ENCODE assay signal across 9 cellular contexts in the genomic region with DNA sequence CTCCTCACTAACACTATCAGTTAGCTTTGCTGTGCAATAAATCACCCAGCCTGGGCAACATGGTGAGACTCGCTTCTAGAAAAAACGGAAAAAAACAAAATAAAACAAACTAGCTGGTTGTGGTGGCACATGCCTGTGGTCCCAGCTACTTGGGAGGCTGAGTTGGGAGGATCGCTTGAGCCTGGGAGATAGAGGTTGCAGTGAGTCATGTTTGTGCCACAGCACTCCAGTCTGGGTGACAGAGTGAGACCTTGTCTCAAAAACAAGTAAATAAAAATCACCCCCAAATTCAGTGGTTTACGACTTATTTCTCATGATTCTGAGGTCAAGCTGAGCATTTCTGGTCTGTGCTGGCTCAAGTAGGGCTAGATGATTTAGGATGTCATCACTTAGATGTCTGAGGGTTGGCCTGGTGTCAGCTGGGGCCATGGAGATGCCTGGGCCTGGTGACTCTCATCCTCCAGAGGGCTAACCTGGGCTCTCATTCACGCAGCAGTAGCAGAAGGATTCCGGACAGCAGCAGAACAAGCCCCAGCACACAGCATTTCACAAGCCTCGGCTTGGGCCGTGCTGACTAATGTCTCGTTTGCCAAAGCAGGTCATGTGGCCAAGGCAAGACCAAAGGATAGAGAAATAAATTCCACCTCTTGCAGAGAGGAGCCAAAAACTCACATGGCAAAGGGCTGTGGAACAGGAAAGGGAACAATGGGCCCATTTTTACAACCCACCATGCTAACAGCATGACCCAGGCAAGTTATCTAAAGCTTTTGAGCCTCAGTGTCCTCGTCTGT. TPM values are rescaled to one million over a fixed set of nuclear protein-coding genes. Genes with fewer than 3 reads are reported as not detected.
A peak's percentile ranks its signal among the peaks of the same experiment; 100 is the strongest.
DNase-seq lines count a peak whose midpoint lies in the region; ATAC-seq, FAIRE-seq and TF ChIP-seq lines count a peak whose summit lies in the region.
"Had no signal": no experiment of that assay in that cellular context is flagged by ENCODE, and none has a peak within 500 bp of the region (broad histone marks: within the 10 kb centered on the region; RNA-seq: fewer than 3 reads in every experiment).

No MANE protein-coding gene starts in this region.

- H3K27me3 ChIP-seq in H1 (replicated peaks in 1 of 4; ENCODE audit: control insufficient read depth in 3 of 4, extremely low read depth in 1 of 4, insufficient read depth in 3 of 4, low read length in 3 of 4) (no peaks in the 10 kb centered on the region), lower lobe of right lung (ENCODE audit: low read depth) (no peaks in the 10 kb centered on the region), uterus (no peaks in the 10 kb centered on the region)

- no peak overlapping the region for H3K18ac ChIP-seq in H1 (ENCODE audit: extremely low read depth, low read length)

- peak overlapping the region; percentile 15 for H2BK120ac ChIP-seq in H1 (replicated peaks; ENCODE audit: low read depth, low read length)

- TF ChIP-seq CTCF in H1 (IDR thresholded peaks at IDR 0.05; ENCODE audit: control extremely low read depth in 1 of 3, insufficient read depth in 1 of 3, low read depth in 1 of 3, low read length in 3 of 3) (no peak), lower lobe of right lung (IDR thresholded peaks at IDR 0.05) (no peak), uterus (IDR thresholded peaks at IDR 0.05) (no peak)

- no peak overlapping the region for H3K23ac ChIP-seq in H1 (ENCODE audit: insufficient read length)

- no peak overlapping the region for H2BK15ac ChIP-seq in H1 (ENCODE audit: low read length)

- H2BK5ac ChIP-seq in H1 (ENCODE audit: low read depth, low read length) = no peak overlapping the region

- H3K4me3 ChIP-seq in H1 (ENCODE audit: extremely low read depth in 1 of 4, insufficient read depth in 2 of 4, low read depth in 3 of 4, low read length in 4 of 4) = no peak overlapping the region
- no peak overlapping the region for H3K4me3 ChIP-seq in lower lobe of right lung
- H3K4me3 ChIP-seq in uterus = no peak overlapping the region

- H3K9me3 ChIP-seq in H1 (ENCODE audit: insufficient read depth in 2 of 2, low read depth in 1 of 2, low read length in 1 of 2) (no peaks in the 10 kb centered on the region), lower lobe of right lung (no peaks in the 10 kb centered on the region), uterus (no peaks in the 10 kb centered on the region)

- H3K56ac ChIP-seq in H1 (replicated peaks; ENCODE audit: insufficient read length, low read depth, low read length) = peak overlapping the region; percentile 53

- FAIRE-seq in H1 (lab: Jason Lieb, UNC) = no peak
- FAIRE-seq: A204.1 had no signal

- H3K9ac ChIP-seq in H1 (replicated peaks in 1 of 4; ENCODE audit: extremely low read depth in 1 of 4, low read depth in 3 of 4, low read length in 3 of 4) = no peak overlapping the region

- peak overlapping the region; percentile 72 for H3K4ac ChIP-seq in H1 (replicated peaks; ENCODE audit: insufficient read length, low read depth, low read length)

- no peaks in the 10 kb centered on the region for H3K36me3 ChIP-seq in H1 (ENCODE audit: control insufficient read depth in 2 of 4, insufficient read depth in 4 of 4, low read length in 3 of 4)
- H3K36me3 ChIP-seq in lower lobe of right lung = no peaks in the 10 kb centered on the region
- no peaks in the 10 kb centered on the region for H3K36me3 ChIP-seq in uterus

- no peaks in the 10 kb centered on the region for H3K79me1 ChIP-seq in H1 (ENCODE audit: low read depth, low read length)

- POLR2A ChIA-PET in H1 (lab: Charles Lee; ENCODE audit: partially characterized antibody) = interaction anchor here (0.6 to 31.5 kb wide), 4 partner anchors 10 to 389 kb away, joined by 3 to 424 read pairs (median 4); a partner anchor contains a TSS

- DNase-seq in NCI-H2196 (lab: John Stamatoyannopoulos, UW; ENCODE audit: unreplicated experiment) (peak; percentile 9), NCI-H2196 treated with DMSO at 0.1 percent for 48 hours (lab: John Stamatoyannopoulos, UW; ENCODE audit: unreplicated experiment) (no peak), H1 (ENCODE audit: low read depth in 1 of 2, low spot score in 2 of 2) (no peak), lower lobe of right lung (peak; percentile 69), uterus (peak; percentile 55 to 74), COR-L47 (lab: John Stamatoyannopoulos, UW) (no peak), amniotic stem cell (lab: John Stamatoyannopoulos, UW) (no peak)
- DNase-seq in activated naive CD4-positive, alpha-beta T cell treated with anti-CD3 and anti-CD28 coated beads, Interleukin-2, amount 50 U/mL, for 72 hours (ENCODE audit: low spot score in 2 of 2) = no peak

- intact Hi-C loops in lower lobe of right lung (cut with DNase I) = no loop called here
- intact Hi-C loops in uterus (cut with DNase I; ENCODE audit: low total_unique reads) = no loop called here

- no peak overlapping the region for H4K5ac ChIP-seq in H1 (ENCODE audit: insufficient read length, low read depth, low read length)

- ATAC-seq in lower lobe of right lung = peak; percentile 65 to 67
- ATAC-seq in activated naive CD4-positive, alpha-beta T cell treated with anti-CD3 and anti-CD28 coated beads, Interleukin-2, amount 50 U/mL, for 72 hours = no peak

- peaks cover 0 to 16% (median 8%) of the 10 kb centered on the region in 4 experiments; a peak in 6 of 7 replicates for H3K4me1 ChIP-seq in H1 (replicated peaks in 1 of 4; ENCODE audit: control insufficient read depth in 3 of 4, insufficient read depth in 4 of 4, low read length in 3 of 4)
- no peaks in the 10 kb centered on the region for H3K4me1 ChIP-seq in lower lobe of right lung
- no peaks in the 10 kb centered on the region for H3K4me1 ChIP-seq in uterus

- no peaks in the 10 kb centered on the region for H4K20me1 ChIP-seq in H1 (replicated peaks in 1 of 2; ENCODE audit: control insufficient read depth in 1 of 2, insufficient read depth in 2 of 2, low read length in 2 of 2)

- no peak overlapping the region for H2AFZ ChIP-seq in H1 (ENCODE audit: low read length)

- no peak for TF ChIP-seq RAD21 in H1 (IDR thresholded peaks at IDR 0.05 in 1 of 2, conservative IDR thresholded peaks at IDR 0.05 in 1 of 2; ENCODE audit: low read depth in 2 of 2, low read length in 2 of 2)

- no peak overlapping the region for H4K8ac ChIP-seq in H1 (ENCODE audit: extremely low read depth, insufficient read depth, low read length)

- no peak overlapping the region for H2BK12ac ChIP-seq in H1 (ENCODE audit: low read depth, low read length)

- no peaks in the 10 kb centered on the region for H3K79me2 ChIP-seq in H1 (ENCODE audit: control insufficient read depth in 1 of 2, insufficient read depth in 2 of 2, low read length in 2 of 2)

- no peak overlapping the region for H3K27ac Mint-ChIP-seq in activated naive CD4-positive, alpha-beta T cell treated with anti-CD3 and anti-CD28 coated beads, Interleukin-2, amount 50 U/mL, for 72 hours

- no peaks in the 10 kb centered on the region; the same call in 1 of the 2 replicates for H3K23me2 ChIP-seq in H1 (ENCODE audit: low read depth, low read length)

- WGBS in H1 (ENCODE audit: extremely low coverage in 1 of 2, insufficient coverage in 1 of 2, insufficient read length in 1 of 2, insufficient replicate concordance in 2 of 2, low coverage in 1 of 2, low lambda C conversion rate in 2 of 2, missing lambda C conversion rate in 1 of 2), 2 experiments = 89% methylated on average over 10 of the region's 10 CpGs; no CpG with 5 or more reads in 1 of the 2 experiments

- no peak overlapping the region for H3K14ac ChIP-seq in H1 (ENCODE audit: insufficient read length)

- TF ChIP-seq POLR2A in H1 (IDR thresholded peaks at IDR 0.05; ENCODE audit: control extremely low read depth in 1 of 2, low read depth in 2 of 2, low read length in 2 of 2) = no peak
- TF ChIP-seq POLR2A in uterus (IDR thresholded peaks at IDR 0.05) = no peak

- H3K4me2 ChIP-seq in H1 (ENCODE audit: insufficient read depth in 1 of 2, low read depth in 2 of 2, low read length in 2 of 2) = no peak overlapping the region

- no peak overlapping the region for H2BK20ac ChIP-seq in H1 (ENCODE audit: low read length)

- CTCF ChIA-PET in H1 (lab: Charles Lee; ENCODE audit: partially characterized antibody) = interaction anchor here (0.6 to 1.9 kb wide), 6 partner anchors 16 to 212 kb away, joined by 3 to 4 read pairs (median 3); no protein-coding TSS in a partner anchor

- no peak for TF ChIP-seq EP300 in H1 (IDR thresholded peaks at IDR 0.05; ENCODE audit: borderline replicate concordance in 1 of 2, low read depth in 2 of 2, low read length in 2 of 2)

- H3K36me3 Mint-ChIP-seq in activated naive CD4-positive, alpha-beta T cell treated with anti-CD3 and anti-CD28 coated beads, Interleukin-2, amount 50 U/mL, for 72 hours = no peaks in the 10 kb centered on the region

- no peak overlapping the region for H2AK5ac ChIP-seq in H1 (ENCODE audit: low read depth, low read length)

- H3K9me3 Mint-ChIP-seq in activated naive CD4-positive, alpha-beta T cell treated with anti-CD3 and anti-CD28 coated beads, Interleukin-2, amount 50 U/mL, for 72 hours = no peaks in the 10 kb centered on the region

- no peak overlapping the region for H3K27ac ChIP-seq in H1 (ENCODE audit: low read depth, low read length)
- no peak overlapping the region for H3K27ac ChIP-seq in lower lobe of right lung
- H3K27ac ChIP-seq in uterus = peak overlapping the region in 1 of 2 donors; percentile 32

- H4K91ac ChIP-seq in H1 (replicated peaks; ENCODE audit: insufficient read length, low read length) = no peak overlapping the region

RNA-seq across cellular contexts. Expression of a gene that starts 32.5 kb away (rescaled TPM):
- 56.3 and 59.0 TPM in 2 replicates for total RNA-seq in H1 (2021; fragmentation: NEBNext Ultra II Directional; extraction: Animal tissue kit (Norgen Biotek cat#: 25700))
- 13.7 and 27.7 TPM in 2 replicates for polyA plus RNA-seq in H1 (2011; rRNA removed)
- 26.3 TPM for polyA plus RNA-seq in H1 (2011; cell fraction: cytosol; rRNA removed)
- 10.6 TPM for polyA plus RNA-seq in H1 (2011; cell fraction: nucleus; rRNA removed)
- 41.6 to 71.7 TPM (median 46.4 TPM) in 4 replicates for polyA plus RNA-seq in H1 (2012, experiment 1 of 2)
- polyA plus RNA-seq in H1 (2012, experiment 2 of 2) = 8.8 TPM
- 34.4 TPM for polyA plus RNA-seq in H1 (2013, experiment 1 of 2)
- polyA plus RNA-seq in H1 (2013, experiment 2 of 2) = 35.2 TPM
- polyA minus RNA-seq in H1 (2011; rRNA and poly(A)+ RNA removed) = 29.0 and 31.2 TPM in 2 replicates
- polyA minus RNA-seq in H1 (2011; cell fraction: cytosol; rRNA and poly(A)+ RNA removed) = 36.3 TPM
- polyA minus RNA-seq in H1 (2011; cell fraction: nucleus; rRNA and poly(A)+ RNA removed) = 31.8 TPM
- 11.3 TPM for total RNA-seq in lower lobe of right lung
- 10 to 100 TPM in 1 of 4 donors, 1 to 10 TPM in 3; 3.3 to 18.5 (median 5.8) TPM for total RNA-seq in uterus
- total RNA-seq in activated naive CD4-positive, alpha-beta T cell treated with anti-CD3 and anti-CD28 coated beads, Interleukin-2, amount 50 U/mL, for 72 hours = 10 to 100 TPM; 31.9 to 33.9 TPM

RNA-seq across cellular contexts. Expression of a gene that starts 32.7 kb away (rescaled TPM):
- total RNA-seq in H1 (2021; fragmentation: NEBNext Ultra II Directional; extraction: Animal tissue kit (Norgen Biotek cat#: 25700)) = 181 and 194 TPM in 2 replicates
- polyA plus RNA-seq in H1 (2011; rRNA removed) = 140 and 155 TPM in 2 replicates
- 179 TPM for polyA plus RNA-seq in H1 (2011; cell fraction: cytosol; rRNA removed)
- polyA plus RNA-seq in H1 (2011; cell fraction: nucleus; rRNA removed) = 236 TPM
- 129 to 235 TPM (median 148 TPM) in 4 replicates for polyA plus RNA-seq in H1 (2012, experiment 1 of 2)
- polyA plus RNA-seq in H1 (2012, experiment 2 of 2) = 34.5 TPM
- 213 TPM for polyA plus RNA-seq in H1 (2013, experiment 1 of 2)
- polyA plus RNA-seq in H1 (2013, experiment 2 of 2) = 198 TPM
- 163 and 196 TPM in 2 replicates for polyA minus RNA-seq in H1 (2011; rRNA and poly(A)+ RNA removed)
- 156 TPM for polyA minus RNA-seq in H1 (2011; cell fraction: cytosol; rRNA and poly(A)+ RNA removed)
- 471 TPM for polyA minus RNA-seq in H1 (2011; cell fraction: nucleus; rRNA and poly(A)+ RNA removed)
- total RNA-seq in lower lobe of right lung (102 TPM), uterus (100 to 1,000 TPM in 2 of 4 donors, 10 to 100 TPM in 2; 71.2 to 207 (median 110) TPM)
- 100 to 1,000 TPM; 182 to 188 TPM for total RNA-seq in activated naive CD4-positive, alpha-beta T cell treated with anti-CD3 and anti-CD28 coated beads, Interleukin-2, amount 50 U/mL, for 72 hours

RNA-seq across cellular contexts. Expression of a gene that starts 56.4 kb away (rescaled TPM):
- total RNA-seq in H1 (2021; fragmentation: NEBNext Ultra II Directional; extraction: Animal tissue kit (Norgen Biotek cat#: 25700)) = 11.4 TPM in 2 replicates
- 11.0 and 15.1 TPM in 2 replicates for polyA plus RNA-seq in H1 (2011; rRNA removed)
- 12.3 TPM for polyA plus RNA-seq in H1 (2011; cell fraction: cytosol; rRNA removed)
- polyA plus RNA-seq in H1 (2011; cell fraction: nucleus; rRNA removed) = 18.8 TPM
- 10.3 to 14.9 TPM (median 13.8 TPM) in 4 replicates for polyA plus RNA-seq in H1 (2012, experiment 1 of 2)
- polyA plus RNA-seq in H1 (2012, experiment 2 of 2) = 12.0 TPM
- 7.0 TPM for polyA plus RNA-seq in H1 (2013, experiment 1 of 2)
- 6.3 TPM for polyA plus RNA-seq in H1 (2013, experiment 2 of 2)
- polyA minus RNA-seq in H1 (2011; rRNA and poly(A)+ RNA removed) = 5.6 and 11.5 TPM in 2 replicates
- polyA minus RNA-seq in H1 (2011; cell fraction: cytosol; rRNA and poly(A)+ RNA removed) = 7.4 TPM
- 5.3 TPM for polyA minus RNA-seq in H1 (2011; cell fraction: nucleus; rRNA and poly(A)+ RNA removed)
- total RNA-seq in lower lobe of right lung = 8.6 TPM
- total RNA-seq in uterus = 1 to 10 TPM in 1 of 4 donors, under 1 TPM in 1, not detected in 2; 0.30 to 2.4 TPM
- total RNA-seq in activated naive CD4-positive, alpha-beta T cell treated with anti-CD3 and anti-CD28 coated beads, Interleukin-2, amount 50 U/mL, for 72 hours = not detected

Comparison
In these comparisons a context has a peak if more than half of its experiments do, and no peak if none do; other contexts are left out.
1. DNase-seq: peak in NCI-H2196 (single experiment), lower lobe of right lung (single experiment) and uterus (2 of 2); none in NCI-H2196 treated with DMSO at 0.1 percent for 48 hours (single experiment), H1 (0 of 2), COR-L47 (single experiment), activated naive CD4-positive, alpha-beta T cell treated with anti-CD3 and anti-CD28 coated beads, Interleukin-2, amount 50 U/mL, for 72 hours (0 of 2) and amniotic stem cell (single experiment).
2. ATAC-seq: peak in lower lobe of right lung (2 of 2); none in activated naive CD4-positive, alpha-beta T cell treated with anti-CD3 and anti-CD28 coated beads, Interleukin-2, amount 50 U/mL, for 72 hours (0 of 2).